ENCODE assay signal across 8 cellular contexts in the genomic region with DNA sequence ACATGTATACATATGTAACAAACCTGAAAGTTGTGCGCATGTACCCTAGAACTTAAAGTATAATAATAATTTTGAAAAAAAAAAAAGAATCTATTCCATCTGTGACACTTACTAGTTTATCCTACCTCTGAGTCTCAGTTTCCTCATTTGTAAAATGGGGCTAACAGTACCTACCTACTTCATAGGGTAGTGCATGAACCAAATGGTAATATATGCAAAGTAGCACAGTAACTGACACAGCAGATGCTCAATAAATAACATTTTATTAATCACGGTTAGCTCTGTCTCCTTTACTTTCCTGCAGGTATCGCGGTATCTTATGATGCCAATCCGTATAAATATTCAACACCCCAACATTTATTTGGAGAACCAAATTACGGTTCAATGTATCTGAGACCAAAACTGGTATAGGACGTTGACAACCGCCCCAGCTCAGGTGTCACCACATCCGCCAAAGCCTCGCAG. TPM values are rescaled to one million over a fixed set of nuclear protein-coding genes. Genes with fewer than 3 reads are reported as not detected.
A peak's percentile ranks its signal among the peaks of the same experiment; 100 is the strongest.
DNase-seq lines count a peak whose midpoint lies in the region; ATAC-seq, FAIRE-seq and TF ChIP-seq lines count a peak whose summit lies in the region.

No MANE protein-coding gene starts in this region.

- CTCF ChIA-PET in naive thymus-derived CD4-positive, alpha-beta T cell (lab: Charles Lee): interaction anchor here (0.9 to 1.1 kb wide), 3 partner anchors 15 to 115 kb away, joined by 3 to 5 read pairs (median 4); no protein-coding TSS in a partner anchor

- H3K27me3 Mint-ChIP-seq in activated CD4-positive, alpha-beta T cell treated with anti-CD3 and anti-CD28 coated beads, Interleukin-2, amount 10 ng/mL, durations not matched to agents 24 days and 14 days: peaks cover 5% of the 10 kb centered on the region
- peaks cover 0 to 7% (median 0%) of the 10 kb centered on the region in 5 donors for H3K27me3 Mint-ChIP-seq in naive thymus-derived CD4-positive, alpha-beta T cell

- TF ChIP-seq CTCF in bronchial epithelial cell (IDR thresholded peaks at IDR 0.05; ENCODE audit: insufficient read depth, low read length, severe bottlenecking): no peak

- peaks cover 14% of the 10 kb centered on the region for H3K36me3 Mint-ChIP-seq in activated CD4-positive, alpha-beta T cell treated with anti-CD3 and anti-CD28 coated beads, Interleukin-2, amount 10 ng/mL, durations not matched to agents 24 days and 14 days (ENCODE audit: low read depth)
- H3K36me3 Mint-ChIP-seq in naive thymus-derived CD4-positive, alpha-beta T cell: peaks cover 0 to 17% (median 0%) of the 10 kb centered on the region in 5 donors

- peak overlapping the region; percentile 93 for H3K9ac ChIP-seq in HUES48 (ENCODE audit: low read depth, low read length)

- H3K36me3 ChIP-seq in HUES48 (ENCODE audit: control insufficient read depth, insufficient read depth, low read length) (no peaks in the 10 kb centered on the region), bronchial epithelial cell (ENCODE audit: control insufficient read depth, insufficient read depth, low read length) (no peaks in the 10 kb centered on the region)
- H3K36me3 ChIP-seq in naive thymus-derived CD4-positive, alpha-beta T cell (ENCODE audit: control insufficient read depth in 2 of 3, insufficient read depth in 3 of 3, low read length in 3 of 3): peaks cover 0 to 3% (median 0%) of the 10 kb centered on the region in 3 experiments

- H3K4me3 ChIP-seq in HUES48 (ENCODE audit: low read depth, low read length) (peak overlapping the region; percentile 99), bronchial epithelial cell (ENCODE audit: low read depth, low read length) (peak overlapping the region; percentile 67)
- peak overlapping the region; percentile 93 for H3K4me3 ChIP-seq in naive thymus-derived CD4-positive, alpha-beta T cell (ENCODE audit: low read length)

- H3K4me1 Mint-ChIP-seq in activated CD4-positive, alpha-beta T cell treated with anti-CD3 and anti-CD28 coated beads, Interleukin-2, amount 10 ng/mL, durations not matched to agents 24 days and 14 days: peaks cover 31% of the 10 kb centered on the region
- peaks cover 31 to 66% (median 58%) of the 10 kb centered on the region in 7 donors for H3K4me1 Mint-ChIP-seq in naive thymus-derived CD4-positive, alpha-beta T cell

- POLR2A ChIA-PET in naive thymus-derived CD4-positive, alpha-beta T cell (lab: Charles Lee): interaction anchor here (0.6 to 1.2 kb wide), 18 partner anchors 8 to 413 kb away, joined by 3 to 10 read pairs (median 4); a partner anchor contains a TSS

- no peak for FAIRE-seq in bronchial epithelial cell (lab: Jason Lieb, UNC)

- H3K27me3 ChIP-seq in HUES48 (ENCODE audit: control insufficient read depth, insufficient read depth, low read length): no peaks in the 10 kb centered on the region
- H3K27me3 ChIP-seq in bronchial epithelial cell (ENCODE audit: control insufficient read depth, insufficient read depth, low read length): no peaks in the 10 kb centered on the region
- H3K27me3 ChIP-seq in naive thymus-derived CD4-positive, alpha-beta T cell (ENCODE audit: control insufficient read depth in 2 of 2, insufficient read depth in 2 of 2, low read length in 2 of 2): no peaks in the 10 kb centered on the region

- H3K4me1 ChIP-seq in HUES48 (ENCODE audit: control insufficient read depth, insufficient read depth, low read length): peaks cover 2% of the 10 kb centered on the region; the same call in 1 of the 2 replicates
- peaks cover 27 to 37% of the 10 kb centered on the region in 2 donors for H3K4me1 ChIP-seq in naive thymus-derived CD4-positive, alpha-beta T cell (ENCODE audit: control insufficient read depth in 2 of 2, insufficient read depth in 2 of 2, low read length in 2 of 2)

- H3K9me3 Mint-ChIP-seq in activated CD4-positive, alpha-beta T cell treated with anti-CD3 and anti-CD28 coated beads, Interleukin-2, amount 10 ng/mL, durations not matched to agents 24 days and 14 days: no peaks in the 10 kb centered on the region
- H3K9me3 Mint-ChIP-seq in naive thymus-derived CD4-positive, alpha-beta T cell: no peaks in the 10 kb centered on the region

- ATAC-seq in naive thymus-derived CD4-positive, alpha-beta T cell: peak; percentile 1
- no peak for ATAC-seq in HG03108 (IDR thresholded peaks at IDR 0.05; ENCODE audit: unreplicated experiment)
- no peak for ATAC-seq in HG03025 (IDR thresholded peaks at IDR 0.05; ENCODE audit: low FRiP score, unreplicated experiment)

- peak overlapping the region; percentile 92 for H3K4me3 Mint-ChIP-seq in activated CD4-positive, alpha-beta T cell treated with anti-CD3 and anti-CD28 coated beads, Interleukin-2, amount 10 ng/mL, durations not matched to agents 24 days and 14 days
- peak overlapping the region; percentile 77 to 96 (median 91) for H3K4me3 Mint-ChIP-seq in naive thymus-derived CD4-positive, alpha-beta T cell

- intact Hi-C loops in activated CD4-positive, alpha-beta T cell treated with anti-CD3 and anti-CD28 coated beads, Interleukin-2, amount 10 ng/mL, durations not matched to agents 24 days and 14 days (cut with micrococcal nuclease): loop anchor here (1.0 to 10.0 kb wide), 9 partner anchors 48 to 979 kb away; a partner anchor contains a TSS
- intact Hi-C loops in naive thymus-derived CD4-positive, alpha-beta T cell (cut with micrococcal nuclease): loop anchor here (1.0 to 10.0 kb wide), 18 partner anchors 17 to 1091 kb away; a partner anchor contains a TSS

- DNase-seq in activated CD4-positive, alpha-beta T cell treated with anti-CD3 and anti-CD28 coated beads, Interleukin-2, amount 10 ng/mL, durations not matched to agents 24 days and 14 days: no peak
- DNase-seq in activated CD4-positive, alpha-beta T cell treated with anti-CD3 and anti-CD28 coated beads, Interleukin-2, amount 50 U/mL, for 4 hours: no peak
- DNase-seq in bronchial epithelial cell (ENCODE audit: low read depth): peak; percentile 44
- DNase-seq in naive thymus-derived CD4-positive, alpha-beta T cell: no peak
- no peak for DNase-seq in NCI-H446 treated with DMSO at 0.1 percent for 48 hours (lab: John Stamatoyannopoulos, UW)

- peak overlapping the region; percentile 98 for H3K27ac Mint-ChIP-seq in activated CD4-positive, alpha-beta T cell treated with anti-CD3 and anti-CD28 coated beads, Interleukin-2, amount 10 ng/mL, durations not matched to agents 24 days and 14 days
- H3K27ac Mint-ChIP-seq in naive thymus-derived CD4-positive, alpha-beta T cell: peak overlapping the region; percentile 95 to 99 (median 97)

- H3K9me3 ChIP-seq in HUES48 (ENCODE audit: control insufficient read depth, insufficient read depth, low read length): no peaks in the 10 kb centered on the region
- no peaks in the 10 kb centered on the region for H3K9me3 ChIP-seq in naive thymus-derived CD4-positive, alpha-beta T cell (ENCODE audit: control insufficient read depth in 2 of 3, low read length in 3 of 3)

- peak overlapping the region; percentile 97 for H3K27ac ChIP-seq in HUES48 (ENCODE audit: low read depth, low read length)
- peak overlapping the region; percentile 98 for H3K27ac ChIP-seq in naive thymus-derived CD4-positive, alpha-beta T cell (ENCODE audit: low read depth, low read length)

RNA-seq across cellular contexts. Expression of a gene that starts 0.7 kb away (rescaled TPM):
- 192 and 200 TPM in 2 replicates for total RNA-seq in activated CD4-positive, alpha-beta T cell treated with anti-CD3 and anti-CD28 coated beads, Interleukin-2, amount 10 ng/mL, durations not matched to agents 24 days and 14 days
- total RNA-seq in bronchial epithelial cell: 244 and 363 TPM in 2 replicates
- total RNA-seq in naive thymus-derived CD4-positive, alpha-beta T cell: 100 to 1,000 TPM; 155 to 233 (median 171) TPM
- 100 to 1,000 TPM; 204 to 245 TPM for polyA plus RNA-seq in naive thymus-derived CD4-positive, alpha-beta T cell

RNA-seq across cellular contexts. Expression of a gene that starts 48.9 kb away (rescaled TPM):
- 66.6 and 68.8 TPM in 2 replicates for total RNA-seq in activated CD4-positive, alpha-beta T cell treated with anti-CD3 and anti-CD28 coated beads, Interleukin-2, amount 10 ng/mL, durations not matched to agents 24 days and 14 days
- total RNA-seq in bronchial epithelial cell: 26.3 and 34.3 TPM in 2 replicates
- total RNA-seq in naive thymus-derived CD4-positive, alpha-beta T cell: 100 to 1,000 TPM in 2 of 5 experiments, 10 to 100 TPM in 3; 81.7 to 141 (median 84.7) TPM
- polyA plus RNA-seq in naive thymus-derived CD4-positive, alpha-beta T cell: 10 to 100 TPM; 16.6 to 17.2 TPM
